Comparison of ENCODE assay signal across 17 cellular contexts in the genomic region with DNA sequence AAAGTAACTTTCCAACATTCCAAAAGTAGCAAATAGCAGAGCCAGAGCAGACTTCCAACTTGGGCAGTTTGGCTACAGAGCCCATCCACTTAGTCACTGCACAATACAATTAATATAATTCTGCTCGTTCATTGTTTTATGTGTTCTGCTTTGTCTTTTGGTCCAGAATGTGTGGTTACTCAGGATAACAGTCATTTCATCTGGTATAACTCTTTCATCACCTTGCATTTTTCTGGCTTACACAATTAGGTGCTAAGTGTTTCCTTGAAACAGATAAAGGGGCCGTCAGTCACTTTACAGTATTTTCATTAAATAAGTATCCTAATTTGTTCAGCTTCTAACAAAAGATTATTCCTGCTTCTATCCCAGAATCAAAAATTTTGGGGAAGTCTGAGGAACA.
A peak's percentile ranks its signal among the peaks of the same experiment; 100 is the strongest.
DNase-seq lines count a peak whose midpoint lies in the region; ATAC-seq and TF ChIP-seq lines count a peak whose summit lies in the region.
"Had no signal": no experiment of that assay in that cellular context is flagged by ENCODE, and none has a peak within 500 bp of the region (broad histone marks: within the 10 kb centered on the region; RNA-seq: fewer than 3 reads in every experiment).

No MANE protein-coding gene starts in this region.

- H3K36me3 ChIP-seq in mammary epithelial cell (ENCODE audit: insufficient read depth, low read length): no peaks in the 10 kb centered on the region
- no peaks in the 10 kb centered on the region for H3K36me3 ChIP-seq in endodermal cell (ENCODE audit: control insufficient read depth, insufficient read depth, low read length)

- H3K4me3 ChIP-seq in mammary epithelial cell (replicated peaks in 1 of 3; ENCODE audit: insufficient read depth in 1 of 3, low read depth in 2 of 3, low read length in 3 of 3): no peak overlapping the region
- no peak overlapping the region for H3K4me3 ChIP-seq in fibroblast of pulmonary artery (replicated peaks; ENCODE audit: low read depth, low read length)
- H3K4me3 ChIP-seq in endodermal cell (ENCODE audit: low read length): no peak overlapping the region
- H3K4me3 ChIP-seq: A549 had no signal

- no peak overlapping the region for H3K9ac ChIP-seq in mammary epithelial cell (ENCODE audit: insufficient read depth, low read length)
- no peak overlapping the region for H3K9ac ChIP-seq in endodermal cell (ENCODE audit: extremely low read depth, low read length, poor library complexity, severe bottlenecking)

- dilution Hi-C loops in mammary epithelial cell (cut with HindIII; ENCODE audit: low sequenced_read_pairs): no loop called here

- BruUV-seq in mammary epithelial cell (replicated peaks; lab: Mats Ljungman, UMichigan) (no TSS peak), MCF 10A (replicated peaks; lab: Mats Ljungman, UMichigan) (no TSS peak)

- WGBS in mammary epithelial cell (ENCODE audit: low coverage, missing lambda C conversion rate): 53% methylated on average over 2 of the region's 2 CpGs
- 78% methylated on average over 2 of the region's 2 CpGs; no CpG with 5 or more reads in 1 of the 2 experiments for WGBS in endodermal cell (ENCODE audit: insufficient coverage in 1 of 2, insufficient read length in 1 of 2), 2 experiments

- in situ Hi-C loops in mammary epithelial cell (cut with MboI; ENCODE audit: low sequenced_read_pairs in 2 of 2): no loop called here

- H3K9me3 Mint-ChIP-seq in MCF 10A (ENCODE audit: unreplicated experiment): no peaks in the 10 kb centered on the region
- no peaks in the 10 kb centered on the region for H3K9me3 Mint-ChIP-seq in endodermal cell
- H3K9me3 Mint-ChIP-seq: CD4-positive, alpha-beta T cell had no signal

- H3K4me2 ChIP-seq in mammary epithelial cell (ENCODE audit: insufficient read depth, low read depth, low read length): no peak overlapping the region
- H3K4me2 ChIP-seq: A549 had no signal

- H3K4me3 Mint-ChIP-seq in MCF 10A (ENCODE audit: unreplicated experiment) (no peak overlapping the region), endodermal cell (no peak overlapping the region)
- H3K4me3 Mint-ChIP-seq: CD4-positive, alpha-beta T cell had no signal

- H3K9me3 ChIP-seq in mammary epithelial cell (replicated peaks; ENCODE audit: insufficient read depth, low read length) (no peaks in the 10 kb centered on the region), endodermal cell (ENCODE audit: control insufficient read depth, low read length) (peaks cover 4% of the 10 kb centered on the region)
- H3K9me3 ChIP-seq: A549 had no signal

- H3K36me3 Mint-ChIP-seq in MCF 10A (ENCODE audit: insufficient read depth, unreplicated experiment) (peaks cover 6% of the 10 kb centered on the region), endodermal cell (ENCODE audit: low read depth) (no peaks in the 10 kb centered on the region)

- ATAC-seq in HG02884 (IDR thresholded peaks at IDR 0.05; ENCODE audit: unreplicated experiment): no peak
- ATAC-seq: A549, HepG2, PC-3 had no signal

- H3K27me3 ChIP-seq in mammary epithelial cell (ENCODE audit: insufficient read depth, low read length): no peaks in the 10 kb centered on the region
- no peaks in the 10 kb centered on the region for H3K27me3 ChIP-seq in endodermal cell (ENCODE audit: control insufficient read depth, insufficient read depth, low read length, poor library complexity, severe bottlenecking)

- CTCF ChIA-PET in mammary epithelial cell (lab: Charles Lee; ENCODE audit: low non-redundant PET) (no interaction called here), MCF 10A (lab: Yijun Ruan, JAX) (interaction anchor here (0.7 to 0.8 kb wide), 2 partner anchors 44 to 45 kb away, joined by 3 read pairs; no protein-coding TSS in a partner anchor)

- H4K20me1 ChIP-seq in mammary epithelial cell (ENCODE audit: insufficient read depth, low read length): no peaks in the 10 kb centered on the region

- H2AFZ ChIP-seq in mammary epithelial cell (ENCODE audit: low read depth, low read length): no peak overlapping the region

- peaks cover 8% of the 10 kb centered on the region for H3K4me1 Mint-ChIP-seq in MCF 10A (ENCODE audit: insufficient read depth, unreplicated experiment)
- H3K4me1 Mint-ChIP-seq in endodermal cell: peaks cover 31% of the 10 kb centered on the region

- H3K27ac Mint-ChIP-seq in MCF 10A (ENCODE audit: low read depth, unreplicated experiment) (no peak overlapping the region), endodermal cell (no peak overlapping the region)

- no peak overlapping the region for H3K27ac ChIP-seq in mammary epithelial cell (ENCODE audit: insufficient read depth, low read depth, low read length)
- H3K27ac ChIP-seq in endodermal cell (ENCODE audit: low read depth, low read length): no peak overlapping the region
- H3K27ac ChIP-seq: A549 had no signal

- intact Hi-C loops in mammary epithelial cell (cut with micrococcal nuclease) (no loop called here), MCF 10A (cut with micrococcal nuclease) (loop anchor here (5.0 kb wide), 1 partner anchor 237 kb away; no protein-coding TSS in a partner anchor)

- no peaks in the 10 kb centered on the region for H3K4me1 ChIP-seq in mammary epithelial cell (ENCODE audit: insufficient read depth, low read length)
- H3K4me1 ChIP-seq in endodermal cell (ENCODE audit: control insufficient read depth, insufficient read depth, low read length): peaks cover 9% of the 10 kb centered on the region
- H3K4me1 ChIP-seq: A549 had no signal

- no peaks in the 10 kb centered on the region for H3K79me2 ChIP-seq in mammary epithelial cell (ENCODE audit: insufficient read depth, low read length)

- peak; percentile 5 for DNase-seq in mammary epithelial cell
- DNase-seq in MCF 10A (ENCODE audit: unreplicated experiment): no peak
- peak; percentile 71 for DNase-seq in amniotic epithelial cell (ENCODE audit: low read depth)
- DNase-seq in fibroblast of pulmonary artery (ENCODE audit: low read depth): peak; percentile 52
- no peak for DNase-seq in GM19240 (ENCODE audit: insufficient read length, low spot score)
- no peak for DNase-seq in endodermal cell
- DNase-seq: CD4-positive, alpha-beta T cell; DMS79; Karpas-422; MV-4-11; NCI-H1436 treated with DMSO at 0.1 percent for 48 hours; NCI-H2081 treated with DMSO at 0.1 percent for 48 hours; NCI-H524 treated with DMSO at 0.1 percent for 48 hours; PC-3 had no signal

- H3K27me3 Mint-ChIP-seq in MCF 10A (ENCODE audit: insufficient read depth, unreplicated experiment) (no peaks in the 10 kb centered on the region), endodermal cell (ENCODE audit: insufficient read depth) (no peaks in the 10 kb centered on the region)
- H3K27me3 Mint-ChIP-seq: CD4-positive, alpha-beta T cell had no signal

- POLR2A ChIA-PET in MCF 10A (lab: Yijun Ruan, JAX): no interaction called here

- no peak for TF ChIP-seq CTCF in mammary epithelial cell (conservative IDR thresholded peaks at IDR 0.05 in 1 of 2, IDR thresholded peaks at IDR 0.05 in 1 of 2; ENCODE audit: extremely low read depth in 1 of 2, insufficient read depth in 1 of 2, low read depth in 1 of 2, low read length in 2 of 2)
- TF ChIP-seq CTCF in MCF 10A (IDR thresholded peaks at IDR 0.05; ENCODE audit: unreplicated experiment): no peak
- TF ChIP-seq CTCF in fibroblast of pulmonary artery (IDR thresholded peaks at IDR 0.05; ENCODE audit: low read length, missing control alignments): no peak
- TF ChIP-seq CTCF in endodermal cell (conservative IDR thresholded peaks at IDR 0.05): no peak

Comparison
In these comparisons a context has a peak if more than half of its experiments do, and no peak if none do; other contexts are left out.
1. DNase-seq: peak in mammary epithelial cell (single experiment), amniotic epithelial cell (single experiment) and fibroblast of pulmonary artery (single experiment); none in MCF 10A (single experiment), GM19240 (single experiment) and endodermal cell (single experiment).